34 cellular contexts compared by ENCODE assay signal in genomic region chr15:38920966-38921365, GRCh38.
"Had no signal": no experiment of that assay in that cellular context is flagged by ENCODE, and none has a peak within 500 bp of the region (broad histone marks: within the 10 kb centered on the region; RNA-seq: fewer than 3 reads in every experiment).

No MANE protein-coding gene starts in this region.

- H3K9me3 ChIP-seq: body of pancreas had no signal

- ATAC-seq: activated CD8-positive, alpha-beta T cell treated with anti-CD3 and anti-CD28 coated beads for 36 hours; activated naive CD4-positive, alpha-beta T cell treated with anti-CD3 and anti-CD28 coated beads, Interleukin-2, amount 50 U/mL, for 72 hours; activated T-cell treated with anti-CD3 and anti-CD28 coated beads, Interleukin-2, amount 50 U/mL, for 4 hours; activated T-cell treated with anti-CD3 and anti-CD28 coated beads, Interleukin-2, amount 50 U/mL, for 72 hours; activated T-helper 17 cell treated with anti-CD3 and anti-CD28 coated beads, Interleukin-2, amount 50 U/mL, for 72 hours; body of pancreas; T-cell; T-helper 17 cell had no signal

- H3K27me3 ChIP-seq: adrenal gland, body of pancreas, brain microvascular endothelial cell, cardiac muscle cell had no signal

- H3K27ac ChIP-seq: adrenal gland, body of pancreas, brain microvascular endothelial cell, cardiac muscle cell, VCaP had no signal

- H3K4me3 ChIP-seq: adrenal gland, body of pancreas, cardiac muscle cell had no signal

- FAIRE-seq: astrocyte, TTC549 had no signal

- H3K4me1 ChIP-seq: adrenal gland, body of pancreas had no signal

- DNase-seq: activated B cell treated with CpG ODN at 0.5 μM for 24 hours; activated CD4-positive, alpha-beta memory T cell treated with anti-CD3 and anti-CD28 coated beads for 36 hours; activated CD4-positive, alpha-beta T cell treated with anti-CD3 and anti-CD28 coated beads for 4 hours; activated CD4-positive, alpha-beta T cell treated with anti-CD3 and anti-CD28 coated beads, Interleukin-2, amount 50 U/mL, for 1 hour; activated CD4-positive, alpha-beta T cell treated with anti-CD3 and anti-CD28 coated beads, Interleukin-2, amount 50 U/mL, for 4 hours; activated CD4-positive, CD25-positive, alpha-beta regulatory T cell treated with anti-CD3 and anti-CD28 coated beads, Interleukin-2, amount 50 U/mL, for 72 hours; activated CD8-positive, alpha-beta memory T cell treated with anti-CD3 and anti-CD28 coated beads, Interleukin-2, amount 50 U/mL, for 4 hours; activated CD8-positive, alpha-beta T cell treated with anti-CD3 and anti-CD28 coated beads for 36 hours; activated effector memory CD4-positive, alpha-beta T cell treated with anti-CD3 and anti-CD28 coated beads, Interleukin-2, amount 50 U/mL, for 16 hours; activated gamma-delta T cell treated with Interleukin-2 at 50 U/mL for 16 hours; activated naive CD4-positive, alpha-beta T cell; activated naive CD4-positive, alpha-beta T cell treated with anti-CD3 and anti-CD28 coated beads for 36 hours; activated naive CD4-positive, alpha-beta T cell treated with anti-CD3 and anti-CD28 coated beads, Interleukin-2, amount 50 U/mL, for 16 hours; activated naive CD8-positive, alpha-beta T cell treated with anti-CD3 and anti-CD28 coated beads for 36 hours; activated T-cell treated with anti-CD3 and anti-CD28 coated beads for 4 hours; activated T-cell treated with anti-CD3 and anti-CD28 coated beads, Interleukin-2, amount 50 U/mL, for 1 hour; activated T-cell treated with anti-CD3 and anti-CD28 coated beads, Interleukin-2, amount 50 U/mL, for 4 hours; activated T-cell treated with anti-CD3 and anti-CD28 coated beads, Interleukin-2, amount 50 U/mL, for 72 hours; adrenal gland; amniotic stem cell; aorta; body of pancreas; brain microvascular endothelial cell; caudate nucleus; cerebellar nuclear complex; T-cell; T-helper 17 cell; T1000 had no signal

- H3K36me3 ChIP-seq: adrenal gland, brain microvascular endothelial cell, cardiac muscle cell had no signal
